Comparison of ENCODE assay signal across 24 cellular contexts in genomic region chr2:76808776-76809175, GRCh38.
"Had no signal": no experiment of that assay in that cellular context is flagged by ENCODE, and none has a peak within 500 bp of the region (broad histone marks: within the 10 kb centered on the region; RNA-seq: fewer than 3 reads in every experiment).

No MANE protein-coding gene starts in this region.

- H3K9me3 Mint-ChIP-seq: nephron progenitor cell, type B pancreatic cell had no signal

- H3K27ac Mint-ChIP-seq: immature natural killer cell; memory B cell; naive thymus-derived CD4-positive, alpha-beta T cell; stimulated activated naive CD8-positive, alpha-beta T cell treated with anti-CD3 and anti-CD28 coated beads, Interleukin-15, amount 100 ng/mL, for 72 hours; type B pancreatic cell had no signal

- DNase-seq: caudate nucleus; cerebellar nuclear complex; cortex of kidney; erythroblast; hypothalamus; immature natural killer cell; kidney glomerular epithelial cell; left colon; midbrain; naive thymus-derived CD4-positive, alpha-beta T cell; nephron progenitor cell; nucleus accumbens; psoas muscle; right cardiac atrium; stimulated activated CD4-positive, alpha-beta T cell treated with anti-CD3 and anti-CD28 coated beads, Interleukin-15, amount 100 ng/mL, for 24 hours; stimulated activated CD4-positive, alpha-beta T cell treated with anti-CD3 and anti-CD28 coated beads, Interleukin-2, amount 100 ng/mL, for 48 hours; stimulated activated naive CD4-positive, alpha-beta T cell; stimulated activated naive CD8-positive, alpha-beta T cell treated with anti-CD3 and anti-CD28 coated beads, Interleukin-15, amount 100 ng/mL, for 72 hours had no signal

- H3K4me1 ChIP-seq: psoas muscle, suprapubic skin had no signal

- H3K36me3 Mint-ChIP-seq: immature natural killer cell; memory B cell; naive thymus-derived CD4-positive, alpha-beta T cell; type B pancreatic cell had no signal

- H3K27ac ChIP-seq: psoas muscle, skin epidermis, suprapubic skin had no signal

- H3K4me3 Mint-ChIP-seq: immature natural killer cell; memory B cell; naive thymus-derived CD4-positive, alpha-beta T cell; nephron progenitor cell; stimulated activated naive CD8-positive, alpha-beta T cell treated with anti-CD3 and anti-CD28 coated beads, Interleukin-15, amount 100 ng/mL, for 72 hours; type B pancreatic cell had no signal

- H3K27me3 Mint-ChIP-seq: memory B cell; naive thymus-derived CD4-positive, alpha-beta T cell; stimulated activated naive CD8-positive, alpha-beta T cell treated with anti-CD3 and anti-CD28 coated beads, Interleukin-15, amount 100 ng/mL, for 72 hours; type B pancreatic cell had no signal

- H3K4me1 Mint-ChIP-seq: immature natural killer cell; memory B cell; naive thymus-derived CD4-positive, alpha-beta T cell; nephron progenitor cell; stimulated activated naive CD8-positive, alpha-beta T cell treated with anti-CD3 and anti-CD28 coated beads, Interleukin-15, amount 100 ng/mL, for 72 hours had no signal

- FAIRE-seq: frontal cortex had no signal

- H3K9me3 ChIP-seq: psoas muscle, suprapubic skin had no signal

- H3K4me3 ChIP-seq: lung, psoas muscle, skin epidermis, suprapubic skin had no signal

- H3K27me3 ChIP-seq: suprapubic skin had no signal

- H3K36me3 ChIP-seq: suprapubic skin had no signal
